ENCODE assay signal across 8 cellular contexts in the genomic region with DNA sequence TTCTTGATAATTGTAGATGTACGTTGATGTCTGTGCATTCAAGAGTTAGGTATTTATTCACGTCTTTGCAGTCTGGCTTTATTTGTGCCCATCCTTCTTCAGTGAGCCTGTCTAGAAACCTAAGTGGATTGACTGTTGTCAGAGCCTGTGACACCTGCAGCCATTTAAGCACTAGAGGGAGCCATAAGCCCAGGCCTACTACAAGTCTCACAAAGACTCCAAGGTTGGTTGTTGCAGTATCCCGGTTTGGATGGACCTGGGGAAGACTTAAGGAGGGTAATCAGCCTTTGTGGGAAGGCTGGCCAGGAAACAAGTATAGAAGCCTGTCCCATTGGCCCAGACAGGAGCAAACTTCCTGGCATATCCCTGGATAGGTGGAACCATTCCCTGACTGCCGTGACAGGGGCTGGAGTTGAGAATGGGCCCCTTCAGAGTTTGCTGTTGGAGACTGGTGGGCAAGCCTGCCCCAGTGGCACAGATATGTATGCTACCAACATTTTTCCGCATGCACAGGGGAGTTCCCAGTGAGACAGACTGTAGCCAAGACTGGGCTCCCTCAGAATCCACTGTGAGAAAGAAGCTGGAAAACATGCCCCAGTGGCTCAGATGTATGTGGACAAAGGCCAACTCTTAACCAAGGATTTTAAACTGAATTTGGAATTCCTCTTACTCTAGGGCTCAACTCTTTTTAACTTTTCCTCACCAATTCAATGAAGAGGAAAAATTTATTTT. TPM values are rescaled to one million over a fixed set of nuclear protein-coding genes. Genes with fewer than 3 reads are reported as not detected.
DNase-seq lines count a peak whose midpoint lies in the region; ATAC-seq and TF ChIP-seq lines count a peak whose summit lies in the region.

No MANE protein-coding gene starts in this region.

- H3K36me3 ChIP-seq in tibial artery, result no peaks in the 10 kb centered on the region

- ATAC-seq in GM18867 (IDR thresholded peaks at IDR 0.05; ENCODE audit: unreplicated experiment) (peak; percentile 73), left ventricle myocardium superior (peak; percentile 93)
- ATAC-seq in activated CD4-positive, CD25-positive, alpha-beta regulatory T cell treated with anti-CD3 and anti-CD28 coated beads, Interleukin-2, amount 50 U/mL, for 24 hours, result no peak

- DNase-seq in AG04449 (ENCODE audit: low read depth, low spot score) (peak; percentile 14), NCI-H2029 treated with DMSO at 0.1 percent for 48 hours (lab: John Stamatoyannopoulos, UW) (peak; percentile 51), UCSD-AML1 (lab: John Stamatoyannopoulos, UW; ENCODE audit: unreplicated experiment) (peak; percentile 19), left ventricle myocardium superior (no peak), tibial artery (no peak), cerebellum (ENCODE audit: low spot score) (no peak)

- H3K4me1 ChIP-seq in tibial artery, result no peaks in the 10 kb centered on the region

- no peak overlapping the region for H3K27ac ChIP-seq in tibial artery

- intact Hi-C loops in left ventricle myocardium superior (cut with micrococcal nuclease), result no loop called here
- intact Hi-C loops in tibial artery (cut with DNase I; ENCODE audit: low total_unique reads), result no loop called here

- POLR2A ChIA-PET in AG04449 (lab: Yijun Ruan, JAX), result no interaction called here

- H3K27me3 ChIP-seq in tibial artery, result no peaks in the 10 kb centered on the region

- no peaks in the 10 kb centered on the region for H3K9me3 ChIP-seq in tibial artery

- peak; percentile 84 for TF ChIP-seq CTCF in AG04449 (IDR thresholded peaks at IDR 0.05; ENCODE audit: insufficient read depth, low read length, missing control alignments)
- peak; percentile 14 to 33 for TF ChIP-seq CTCF in tibial artery (IDR thresholded peaks at IDR 0.05)

- H3K4me3 ChIP-seq in AG04449 (ENCODE audit: low read depth, low read length), result no peak overlapping the region
- no peak overlapping the region for H3K4me3 ChIP-seq in tibial artery

- CTCF ChIA-PET in AG04449 (lab: Yijun Ruan, JAX), result interaction anchor here (0.6 to 4.0 kb wide), 7 partner anchors 14 to 1266 kb away, joined by 3 to 21 read pairs (median 4); no protein-coding TSS in a partner anchor

RNA-seq across cellular contexts. Expression of a gene that starts 9.3 kb away (rescaled TPM):
- total RNA-seq in left ventricle myocardium superior (not detected), cerebellum (not detected)

Comparison
In these comparisons a context has a peak if more than half of its experiments do, and no peak if none do; other contexts are left out.
1. DNase-seq: peak in AG04449 (single experiment), NCI-H2029 treated with DMSO at 0.1 percent for 48 hours (single experiment) and UCSD-AML1 (single experiment); none in left ventricle myocardium superior (single experiment), tibial artery (0 of 2) and cerebellum (single experiment).
2. ATAC-seq: peak in GM18867 (single experiment) and left ventricle myocardium superior (single experiment); none in activated CD4-positive, CD25-positive, alpha-beta regulatory T cell treated with anti-CD3 and anti-CD28 coated beads, Interleukin-2, amount 50 U/mL, for 24 hours (0 of 2).